Comparison of ENCODE assay signal across 8 cellular contexts in genomic region chr17:29148257-29148789, GRCh38. TPM values are rescaled to one million over a fixed set of nuclear protein-coding genes. Genes with fewer than 3 reads are reported as not detected.
DNase-seq lines count a peak whose midpoint lies in the region; ATAC-seq and TF ChIP-seq lines count a peak whose summit lies in the region.

No MANE protein-coding gene starts in this region.

- H3K9me3 ChIP-seq in T-helper 17 cell (ENCODE audit: control insufficient read depth, low read length, poor library complexity, severe bottlenecking): no peaks in the 10 kb centered on the region
- H3K9me3 ChIP-seq in right atrium auricular region: no peaks in the 10 kb centered on the region

- DNase-seq in NCI-H345 (lab: John Stamatoyannopoulos, UW) (peak; percentile 48), NCI-H345 treated with DMSO at 0.1 percent for 48 hours (lab: John Stamatoyannopoulos, UW; ENCODE audit: unreplicated experiment) (no peak), T-helper 17 cell (no peak), right atrium auricular region (ENCODE audit: low spot score) (no peak), glomerular visceral epithelial cell (ENCODE audit: extremely low spot score) (no peak), NCI-H2227 treated with DMSO at 0.1 percent for 48 hours (lab: John Stamatoyannopoulos, UW) (no peak)
- DNase-seq in stimulated activated naive CD8-positive, alpha-beta T cell treated with anti-CD3 and anti-CD28 coated beads, Interleukin-15, amount 100 ng/mL, for 72 hours: no peak

- H3K27me3 ChIP-seq in right atrium auricular region: no peaks in the 10 kb centered on the region

- no peaks in the 10 kb centered on the region for H3K9me3 Mint-ChIP-seq in stimulated activated naive CD8-positive, alpha-beta T cell treated with anti-CD3 and anti-CD28 coated beads, Interleukin-15, amount 100 ng/mL, for 72 hours

- H3K27me3 Mint-ChIP-seq in T-helper 17 cell: no peaks in the 10 kb centered on the region
- H3K27me3 Mint-ChIP-seq in stimulated activated naive CD8-positive, alpha-beta T cell treated with anti-CD3 and anti-CD28 coated beads, Interleukin-15, amount 100 ng/mL, for 72 hours: no peaks in the 10 kb centered on the region

- no peak for TF ChIP-seq CTCF in right atrium auricular region (IDR thresholded peaks at IDR 0.05)

- peak overlapping the region; percentile 78 to 83 for H3K27ac ChIP-seq in right atrium auricular region

- H3K27ac Mint-ChIP-seq in T-helper 17 cell: peak overlapping the region; percentile 86
- peak overlapping the region; percentile 65 to 80 for H3K27ac Mint-ChIP-seq in stimulated activated naive CD8-positive, alpha-beta T cell treated with anti-CD3 and anti-CD28 coated beads, Interleukin-15, amount 100 ng/mL, for 72 hours

- H3K4me3 ChIP-seq in right atrium auricular region: peak overlapping the region in 1 of 2 donors; percentile 59

- no peaks in the 10 kb centered on the region for H3K36me3 Mint-ChIP-seq in T-helper 17 cell (ENCODE audit: low read depth)

- H3K4me3 Mint-ChIP-seq in T-helper 17 cell: peak overlapping the region; percentile 68
- peak overlapping the region; percentile 75 to 76 for H3K4me3 Mint-ChIP-seq in stimulated activated naive CD8-positive, alpha-beta T cell treated with anti-CD3 and anti-CD28 coated beads, Interleukin-15, amount 100 ng/mL, for 72 hours

- peaks cover 0 to 58% of the 10 kb centered on the region in 2 donors for H3K4me1 ChIP-seq in right atrium auricular region

- no peaks in the 10 kb centered on the region for H3K36me3 ChIP-seq in right atrium auricular region

- H3K4me1 Mint-ChIP-seq in T-helper 17 cell: peaks cover 26% of the 10 kb centered on the region
- peaks cover 61% of the 10 kb centered on the region for H3K4me1 Mint-ChIP-seq in stimulated activated naive CD8-positive, alpha-beta T cell treated with anti-CD3 and anti-CD28 coated beads, Interleukin-15, amount 100 ng/mL, for 72 hours

- ATAC-seq in T-helper 17 cell (no peak), GM19023 (IDR thresholded peaks at IDR 0.05; ENCODE audit: unreplicated experiment) (no peak)
- ATAC-seq in stimulated activated naive CD8-positive, alpha-beta T cell treated with anti-CD3 and anti-CD28 coated beads, Interleukin-15, amount 100 ng/mL, for 72 hours: no peak

RNA-seq across cellular contexts. Expression of gene MYO18A, which starts 31.9 kb away (rescaled TPM):
- total RNA-seq in T-helper 17 cell (100 to 1,000 TPM; 142 to 153 TPM), right atrium auricular region (100 to 1,000 TPM; 159 to 219 TPM)
